In genomic region chr3:195699148-195699771, GRCh38 we compare ENCODE assay signal across 20 cellular contexts. TPM values are rescaled to one million over a fixed set of nuclear protein-coding genes. Genes with fewer than 3 reads are reported as not detected.
DNase-seq lines count a peak whose midpoint lies in the region; ATAC-seq, FAIRE-seq and TF ChIP-seq lines count a peak whose summit lies in the region.
"Had no signal": no experiment of that assay in that cellular context is flagged by ENCODE, and none has a peak within 500 bp of the region (broad histone marks: within the 10 kb centered on the region; RNA-seq: fewer than 3 reads in every experiment).

No MANE protein-coding gene starts in this region.

- H3K4me2 ChIP-seq in HepG2 (ENCODE audit: low read depth, low read length) (no peak overlapping the region), PC-9 (peak overlapping the region; percentile 60)

- TF ChIP-seq EP300 in HepG2 (IDR thresholded peaks at IDR 0.05; ENCODE audit: low read depth in 2 of 2, low read length in 2 of 2) = no peak
- no peak for TF ChIP-seq EP300 in HepG2 (CRISPR knock-in tag; IDR thresholded peaks at IDR 0.05; ENCODE audit: borderline replicate concordance)

- H3K4me3 ChIP-seq in HepG2 (replicated peaks in 1 of 3; ENCODE audit: insufficient read depth in 1 of 3, low read depth in 2 of 3, low read length in 3 of 3) (no peak overlapping the region), right lobe of liver (no peak overlapping the region), PC-9 (peak overlapping the region; percentile 1; the same call in 1 of the 2 replicates), ectodermal cell (ENCODE audit: insufficient read depth, low read depth, low read length) (no peak overlapping the region)
- H3K4me3 ChIP-seq: body of pancreas, GM12878, left lung had no signal

- no TSS peak for BruUV-seq in HepG2 (replicated peaks; lab: Mats Ljungman, UMichigan)
- BruUV-seq in PC-9 (replicated peaks; lab: Mats Ljungman, UMichigan) = no TSS peak

- no peak for DNase-seq in HepG2 (ENCODE audit: low spot score)
- DNase-seq in right lobe of liver = no peak
- no peak for DNase-seq in PC-9
- no peak for DNase-seq in sciatic nerve (ENCODE audit: low spot score)
- DNase-seq in DMS153 (lab: John Stamatoyannopoulos, UW) = no peak
- DNase-seq: activated naive CD8-positive, alpha-beta T cell treated with anti-CD3 and anti-CD28 coated beads, Interleukin-2, amount 10 ng/mL, durations not matched to agents 7 days and 5 days; activated T-cell treated with anti-CD3 and anti-CD28 coated beads, Interleukin-2, amount 50 U/mL, for 48 hours; body of pancreas; C1 segment of cervical spinal cord; HCEC 1CT; left lung; NCI-H1436; NCI-H524; small intestine; stimulated activated CD4-positive, alpha-beta T cell treated with anti-CD3 and anti-CD28 coated beads, Interleukin-4, amount 100 ng/mL, for 1 hour had no signal

- ATAC-seq in HepG2 (no peak), right lobe of liver (no peak), HG03521 (IDR thresholded peaks at IDR 0.05; ENCODE audit: unreplicated experiment) (no peak), GM19463 (IDR thresholded peaks at IDR 0.05; ENCODE audit: unreplicated experiment) (no peak), sciatic nerve (no peak)
- ATAC-seq: GM12878, SK-N-SH treated with all-trans-retinoic acid at 6 μM for 48 hours had no signal

- intact Hi-C loops in HepG2 (cut with micrococcal nuclease; ENCODE audit: unreplicated experiment) (no loop called here), right lobe of liver (cut with DNase I) (no loop called here), PC-9 (cut with micrococcal nuclease; ENCODE audit: unreplicated experiment) (no loop called here), sciatic nerve (cut with DNase I) (no loop called here)

- no peaks in the 10 kb centered on the region for H3K27me3 ChIP-seq in HepG2 (ENCODE audit: control insufficient read depth in 1 of 2, insufficient read depth in 2 of 2, low read length in 2 of 2)
- no peaks in the 10 kb centered on the region for H3K27me3 ChIP-seq in right lobe of liver
- no peaks in the 10 kb centered on the region for H3K27me3 ChIP-seq in PC-9 (ENCODE audit: insufficient read depth, low read depth)
- H3K27me3 ChIP-seq in ectodermal cell (ENCODE audit: control insufficient read depth, insufficient read depth, low read length, poor library complexity, severe bottlenecking) = no peaks in the 10 kb centered on the region
- H3K27me3 ChIP-seq: body of pancreas, left lung had no signal

- POLR2A ChIA-PET in HepG2 (lab: Yijun Ruan, JAX) = no interaction called here
- POLR2A ChIA-PET in PC-9 (lab: Charles Lee; ENCODE audit: unreplicated experiment) = interaction anchor here (0.9 kb wide), 1 partner anchor 12 kb away, joined by 4 read pairs; no protein-coding TSS in a partner anchor

- H3F3A ChIP-seq in PC-9 (ENCODE audit: insufficient read depth, low read depth) = peaks cover 76% of the 10 kb centered on the region

- H3K9ac ChIP-seq in HepG2 (ENCODE audit: insufficient read depth, low read depth, low read length) = no peak overlapping the region

- CTCF ChIA-PET in HepG2 (lab: Yijun Ruan, JAX; ENCODE audit: low intra/inter-chr PET ratio, low total read pairs) = no interaction called here
- CTCF ChIA-PET in PC-9 (lab: Charles Lee) = no interaction called here

- H3K79me2 ChIP-seq in HepG2 (ENCODE audit: insufficient read depth, low read length) (no peaks in the 10 kb centered on the region), PC-9 (ENCODE audit: low read depth) (no peaks in the 10 kb centered on the region)

- over 99% methylated on average over 3 of the region's 3 CpGs for WGBS in HepG2 (ENCODE audit: low lambda C conversion rate)
- WGBS in right lobe of liver (ENCODE audit: insufficient coverage, low coverage, low lambda C conversion rate, missing lambda C conversion rate) = 79% methylated on average over 2 of the region's 3 CpGs
- 77 to 81% methylated on average over 3 of the region's 3 CpGs for WGBS in ectodermal cell, 2 experiments

- H3K4me1 ChIP-seq in HepG2 (ENCODE audit: insufficient read depth, low read length) (no peaks in the 10 kb centered on the region), right lobe of liver (peaks cover 0 to 5% (median 0%) of the 10 kb centered on the region in 4 donors), PC-9 (replicated peaks; ENCODE audit: insufficient read depth) (peaks cover 39% of the 10 kb centered on the region), ectodermal cell (ENCODE audit: control insufficient read depth, insufficient read depth, low read length) (peaks cover 34% of the 10 kb centered on the region)
- H3K4me1 ChIP-seq: body of pancreas had no signal

- H3K36me3 ChIP-seq in HepG2 (replicated peaks in 1 of 2; ENCODE audit: control insufficient read depth in 1 of 2, insufficient read depth in 2 of 2, low read length in 2 of 2) = peaks cover 4 to 5% of the 10 kb centered on the region in 2 experiments; a peak in 4 of 5 replicates
- no peaks in the 10 kb centered on the region for H3K36me3 ChIP-seq in right lobe of liver
- H3K36me3 ChIP-seq in PC-9 (ENCODE audit: low read depth) = peaks cover 17% of the 10 kb centered on the region
- no peaks in the 10 kb centered on the region for H3K36me3 ChIP-seq in ectodermal cell (ENCODE audit: control insufficient read depth, insufficient read depth, low read length)

- H3K9me3 ChIP-seq in HepG2 (ENCODE audit: low read length) (no peaks in the 10 kb centered on the region), right lobe of liver (no peaks in the 10 kb centered on the region), PC-9 (ENCODE audit: insufficient read depth, low read depth) (no peaks in the 10 kb centered on the region), ectodermal cell (ENCODE audit: control insufficient read depth, low read length) (no peaks in the 10 kb centered on the region)
- H3K9me3 ChIP-seq: body of pancreas, left lung had no signal

- H2AFZ ChIP-seq in HepG2 (ENCODE audit: low read length) (no peak overlapping the region), PC-9 (no peak overlapping the region)

- TF ChIP-seq CTCF in HepG2 (CRISPR knock-in tag; IDR thresholded peaks at IDR 0.05) (no peak), right lobe of liver (IDR thresholded peaks at IDR 0.05) (no peak), PC-9 (conservative IDR thresholded peaks at IDR 0.05) (no peak)

- no peak for TF ChIP-seq POLR2A in HepG2 (IDR thresholded peaks at IDR 0.05; ENCODE audit: insufficient read depth in 1 of 2, low read depth in 2 of 2, low read length in 2 of 2)
- no peak for TF ChIP-seq POLR2A in right lobe of liver (IDR thresholded peaks at IDR 0.05)

- peak; percentile 40 for FAIRE-seq in HepG2 (lab: Jason Lieb, UNC)
- FAIRE-seq: small intestine had no signal

- no peak overlapping the region for H3K27ac ChIP-seq in HepG2 (ENCODE audit: extremely low read length, insufficient read depth, low read length)
- no peak overlapping the region for H3K27ac ChIP-seq in right lobe of liver
- H3K27ac ChIP-seq in PC-9 = peak overlapping the region; percentile 90
- peak overlapping the region; percentile 76 for H3K27ac ChIP-seq in ectodermal cell (ENCODE audit: insufficient read depth, low read depth, low read length, poor library complexity, severe bottlenecking)
- H3K27ac ChIP-seq: body of pancreas, left lung had no signal

- in situ Hi-C loops in HepG2 (cut with HindIII; ENCODE audit: extremely low pct_ligation_motif_present, low pct_unique_long_range_greater_than_20kb) = loop anchor here (25.0 kb wide), 1 partner anchor 263 kb away; no protein-coding TSS in a partner anchor

- no peak for TF ChIP-seq RAD21 in HepG2 (CRISPR knock-in tag; IDR thresholded peaks at IDR 0.05)

- no peaks in the 10 kb centered on the region for H3K9me2 ChIP-seq in PC-9 (ENCODE audit: insufficient read depth)

- H4K20me1 ChIP-seq in HepG2 (ENCODE audit: insufficient read depth, low read length) (no peaks in the 10 kb centered on the region), PC-9 (ENCODE audit: insufficient read depth) (no peaks in the 10 kb centered on the region)

RNA-seq across cellular contexts. Expression of gene MUC20, which starts 21.5 kb away (rescaled TPM):
- total RNA-seq in HepG2 (2016; rRNA removed; fragmentation: Illumina TruSeq; extraction: Trizol) (0.24 TPM in 1 of 2 replicates, not detected in the other), right lobe of liver (10 to 100 TPM in 4 of 6 experiments, 1 to 10 TPM in 2; 1.9 to 40.7 (median 22.6) TPM), PC-9 (2021) (98.1 and 176 TPM in 2 replicates), sciatic nerve (28.7 TPM)
- not detected in 2 replicates for total RNA-seq in HepG2 (2016; cell fraction: cytosol; rRNA removed; fragmentation: Illumina TruSeq; extraction: Trizol; ENCODE audit: low read depth)
- total RNA-seq in HepG2 (2016; cell fraction: insoluble cytoplasmic fraction; rRNA removed; fragmentation: Illumina TruSeq; extraction: Trizol) = 0.09 TPM in 1 of 2 replicates, not detected in the other
- total RNA-seq in HepG2 (2016; cell fraction: membrane; rRNA removed; fragmentation: Illumina TruSeq; extraction: Trizol) = not detected in 2 replicates
- 0.34 TPM in 1 of 2 replicates, not detected in the other for total RNA-seq in HepG2 (2016; cell fraction: nucleus; rRNA removed; fragmentation: Illumina TruSeq; extraction: Trizol)
- polyA plus RNA-seq in HepG2 (2011; rRNA removed) = 0.83 and 1.2 TPM in 2 replicates
- polyA plus RNA-seq in HepG2 (2011; cell fraction: cytosol; rRNA removed) = 0.35 and 0.39 TPM in 2 replicates
- polyA plus RNA-seq in HepG2 (2011; cell fraction: nucleus; rRNA removed) = 4.6 and 6.0 TPM in 2 replicates
- 1.5 and 1.9 TPM in 2 replicates for polyA plus RNA-seq in HepG2 (2012)
- polyA plus RNA-seq in HepG2 (2016; cell fraction: cytosol; fragmentation: Illumina TruSeq; extraction: Trizol; ENCODE audit: low read depth) = 0.11 TPM in 1 of 2 replicates, not detected in the other
- 0.23 TPM in 1 of 2 replicates, not detected in the other for polyA plus RNA-seq in HepG2 (2016; cell fraction: insoluble cytoplasmic fraction; fragmentation: Illumina TruSeq; extraction: Trizol; ENCODE audit: low read depth)
- 0.16 and 0.24 TPM in 2 replicates for polyA plus RNA-seq in HepG2 (2016; cell fraction: membrane; fragmentation: Illumina TruSeq; extraction: Trizol; ENCODE audit: low read depth)
- 0.79 and 1.7 TPM in 2 replicates for polyA plus RNA-seq in HepG2 (2016; cell fraction: nucleus; fragmentation: Illumina TruSeq; extraction: Trizol; ENCODE audit: insufficient read depth, low read depth)
- 0.23 and 0.48 TPM in 2 replicates for polyA minus RNA-seq in HepG2 (2011; rRNA and poly(A)+ RNA removed; ENCODE audit: low replicate concordance)
- not detected in 2 replicates for polyA minus RNA-seq in HepG2 (2011; cell fraction: cytosol; rRNA and poly(A)+ RNA removed)
- polyA minus RNA-seq in HepG2 (2011; cell fraction: nucleus; rRNA and poly(A)+ RNA removed) = 1.2 TPM in 1 of 2 replicates, not detected in the other
- polyA plus RNA-seq in ectodermal cell (2013, experiment 1 of 4) = 1.7 TPM
- polyA plus RNA-seq in ectodermal cell (2013, experiment 2 of 4) = 0.98 TPM
- polyA plus RNA-seq in ectodermal cell (2013, experiment 3 of 4) = 0.53 TPM
- 0.69 TPM for polyA plus RNA-seq in ectodermal cell (2013, experiment 4 of 4)

Comparison
In these comparisons a context has a peak if more than half of its experiments do, and no peak if none do; other contexts are left out.
1. H3K27ac ChIP-seq: peak in PC-9 (single experiment) and ectodermal cell (single experiment); none in HepG2 (single experiment) and right lobe of liver (0 of 3).